1 cellular context compared by ENCODE assay signal in genomic region chr20:58614984-58615760, GRCh38.
TF ChIP-seq lines count a peak whose summit lies in the region.

No MANE protein-coding gene starts in this region.

TF ChIP-seq in H1, 55 proteins besides CTCF, POLR2A, EP300 and RAD21 (continued from another document):
- TF ChIP-seq, protein P1, sequence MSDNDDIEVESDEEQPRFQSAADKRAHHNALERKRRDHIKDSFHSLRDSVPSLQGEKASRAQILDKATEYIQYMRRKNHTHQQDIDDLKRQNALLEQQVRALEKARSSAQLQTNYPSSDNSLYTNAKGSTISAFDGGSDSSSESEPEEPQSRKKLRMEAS (IDR thresholded peaks at IDR 0.05), result no peak
- TF ChIP-seq RBBP5 (IDR thresholded peaks at IDR 0.05; ENCODE audit: borderline replicate concordance, low read depth, low read length) (no peak), PHF8 (conservative IDR thresholded peaks at IDR 0.05; ENCODE audit: low read depth, low read length) (no peak), KDM5A (IDR thresholded peaks at IDR 0.05; ENCODE audit: low read length) (no peak), RNF2 (IDR thresholded peaks at IDR 0.05; ENCODE audit: borderline replicate concordance, low read depth, low read length, missing control alignments, poor library complexity, severe bottlenecking) (no peak), CBX8 (IDR thresholded peaks at IDR 0.05; ENCODE audit: borderline replicate concordance, low read depth, low read length) (no peak), JUND (IDR thresholded peaks at IDR 0.05; ENCODE audit: low read length) (no peak)
- TF ChIP-seq, protein P2, sequence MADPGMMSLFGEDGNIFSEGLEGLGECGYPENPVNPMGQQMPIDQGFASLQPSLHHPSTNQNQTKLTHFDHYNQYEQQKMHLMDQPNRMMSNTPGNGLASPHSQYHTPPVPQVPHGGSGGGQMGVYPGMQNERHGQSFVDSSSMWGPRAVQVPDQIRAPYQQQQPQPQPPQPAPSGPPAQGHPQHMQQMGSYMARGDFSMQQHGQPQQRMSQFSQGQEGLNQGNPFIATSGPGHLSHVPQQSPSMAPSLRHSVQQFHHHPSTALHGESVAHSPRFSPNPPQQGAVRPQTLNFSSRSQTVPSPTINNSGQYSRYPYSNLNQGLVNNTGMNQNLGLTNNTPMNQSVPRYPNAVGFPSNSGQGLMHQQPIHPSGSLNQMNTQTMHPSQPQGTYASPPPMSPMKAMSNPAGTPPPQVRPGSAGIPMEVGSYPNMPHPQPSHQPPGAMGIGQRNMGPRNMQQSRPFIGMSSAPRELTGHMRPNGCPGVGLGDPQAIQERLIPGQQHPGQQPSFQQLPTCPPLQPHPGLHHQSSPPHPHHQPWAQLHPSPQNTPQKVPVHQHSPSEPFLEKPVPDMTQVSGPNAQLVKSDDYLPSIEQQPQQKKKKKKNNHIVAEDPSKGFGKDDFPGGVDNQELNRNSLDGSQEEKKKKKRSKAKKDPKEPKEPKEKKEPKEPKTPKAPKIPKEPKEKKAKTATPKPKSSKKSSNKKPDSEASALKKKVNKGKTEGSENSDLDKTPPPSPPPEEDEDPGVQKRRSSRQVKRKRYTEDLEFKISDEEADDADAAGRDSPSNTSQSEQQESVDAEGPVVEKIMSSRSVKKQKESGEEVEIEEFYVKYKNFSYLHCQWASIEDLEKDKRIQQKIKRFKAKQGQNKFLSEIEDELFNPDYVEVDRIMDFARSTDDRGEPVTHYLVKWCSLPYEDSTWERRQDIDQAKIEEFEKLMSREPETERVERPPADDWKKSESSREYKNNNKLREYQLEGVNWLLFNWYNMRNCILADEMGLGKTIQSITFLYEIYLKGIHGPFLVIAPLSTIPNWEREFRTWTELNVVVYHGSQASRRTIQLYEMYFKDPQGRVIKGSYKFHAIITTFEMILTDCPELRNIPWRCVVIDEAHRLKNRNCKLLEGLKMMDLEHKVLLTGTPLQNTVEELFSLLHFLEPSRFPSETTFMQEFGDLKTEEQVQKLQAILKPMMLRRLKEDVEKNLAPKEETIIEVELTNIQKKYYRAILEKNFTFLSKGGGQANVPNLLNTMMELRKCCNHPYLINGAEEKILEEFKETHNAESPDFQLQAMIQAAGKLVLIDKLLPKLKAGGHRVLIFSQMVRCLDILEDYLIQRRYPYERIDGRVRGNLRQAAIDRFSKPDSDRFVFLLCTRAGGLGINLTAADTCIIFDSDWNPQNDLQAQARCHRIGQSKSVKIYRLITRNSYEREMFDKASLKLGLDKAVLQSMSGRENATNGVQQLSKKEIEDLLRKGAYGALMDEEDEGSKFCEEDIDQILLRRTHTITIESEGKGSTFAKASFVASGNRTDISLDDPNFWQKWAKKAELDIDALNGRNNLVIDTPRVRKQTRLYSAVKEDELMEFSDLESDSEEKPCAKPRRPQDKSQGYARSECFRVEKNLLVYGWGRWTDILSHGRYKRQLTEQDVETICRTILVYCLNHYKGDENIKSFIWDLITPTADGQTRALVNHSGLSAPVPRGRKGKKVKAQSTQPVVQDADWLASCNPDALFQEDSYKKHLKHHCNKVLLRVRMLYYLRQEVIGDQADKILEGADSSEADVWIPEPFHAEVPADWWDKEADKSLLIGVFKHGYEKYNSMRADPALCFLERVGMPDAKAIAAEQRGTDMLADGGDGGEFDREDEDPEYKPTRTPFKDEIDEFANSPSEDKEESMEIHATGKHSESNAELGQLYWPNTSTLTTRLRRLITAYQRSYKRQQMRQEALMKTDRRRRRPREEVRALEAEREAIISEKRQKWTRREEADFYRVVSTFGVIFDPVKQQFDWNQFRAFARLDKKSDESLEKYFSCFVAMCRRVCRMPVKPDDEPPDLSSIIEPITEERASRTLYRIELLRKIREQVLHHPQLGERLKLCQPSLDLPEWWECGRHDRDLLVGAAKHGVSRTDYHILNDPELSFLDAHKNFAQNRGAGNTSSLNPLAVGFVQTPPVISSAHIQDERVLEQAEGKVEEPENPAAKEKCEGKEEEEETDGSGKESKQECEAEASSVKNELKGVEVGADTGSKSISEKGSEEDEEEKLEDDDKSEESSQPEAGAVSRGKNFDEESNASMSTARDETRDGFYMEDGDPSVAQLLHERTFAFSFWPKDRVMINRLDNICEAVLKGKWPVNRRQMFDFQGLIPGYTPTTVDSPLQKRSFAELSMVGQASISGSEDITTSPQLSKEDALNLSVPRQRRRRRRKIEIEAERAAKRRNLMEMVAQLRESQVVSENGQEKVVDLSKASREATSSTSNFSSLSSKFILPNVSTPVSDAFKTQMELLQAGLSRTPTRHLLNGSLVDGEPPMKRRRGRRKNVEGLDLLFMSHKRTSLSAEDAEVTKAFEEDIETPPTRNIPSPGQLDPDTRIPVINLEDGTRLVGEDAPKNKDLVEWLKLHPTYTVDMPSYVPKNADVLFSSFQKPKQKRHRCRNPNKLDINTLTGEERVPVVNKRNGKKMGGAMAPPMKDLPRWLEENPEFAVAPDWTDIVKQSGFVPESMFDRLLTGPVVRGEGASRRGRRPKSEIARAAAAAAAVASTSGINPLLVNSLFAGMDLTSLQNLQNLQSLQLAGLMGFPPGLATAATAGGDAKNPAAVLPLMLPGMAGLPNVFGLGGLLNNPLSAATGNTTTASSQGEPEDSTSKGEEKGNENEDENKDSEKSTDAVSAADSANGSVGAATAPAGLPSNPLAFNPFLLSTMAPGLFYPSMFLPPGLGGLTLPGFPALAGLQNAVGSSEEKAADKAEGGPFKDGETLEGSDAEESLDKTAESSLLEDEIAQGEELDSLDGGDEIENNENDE (IDR thresholded peaks at IDR 0.05; ENCODE audit: insufficient replicate concordance, low read length), result no peak
